ENCODE assay signal across 7 cellular contexts in the genomic region with DNA sequence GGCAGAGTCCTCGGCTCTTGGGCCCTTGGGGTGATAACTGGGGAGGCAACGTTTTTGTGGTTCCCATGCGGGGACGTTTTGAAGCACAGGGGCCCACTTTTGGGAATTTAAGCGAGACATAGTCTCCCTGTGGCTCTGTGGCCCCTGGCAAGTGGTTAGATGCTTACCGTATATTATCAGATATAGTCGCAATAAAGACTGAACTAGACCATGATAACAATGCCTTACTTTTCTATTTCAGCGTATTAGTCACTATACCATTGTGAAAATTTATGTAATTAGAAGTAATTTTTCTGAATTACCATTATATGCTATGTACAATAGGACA. TPM values are rescaled to one million over a fixed set of nuclear protein-coding genes. Genes with fewer than 3 reads are reported as not detected.
DNase-seq lines count a peak whose midpoint lies in the region; ATAC-seq, FAIRE-seq and TF ChIP-seq lines count a peak whose summit lies in the region.

No MANE protein-coding gene starts in this region.

- CTCF ChIA-PET in RWPE1 (lab: Yijun Ruan, JAX), result interaction anchor here (1.7 kb wide), 1 partner anchor 16 kb away, joined by 6 read pairs; no protein-coding TSS in a partner anchor

- peak overlapping the region; percentile 42 for H3K9ac ChIP-seq in smooth muscle cell (ENCODE audit: low read depth)

- H3K9me3 ChIP-seq in smooth muscle cell (replicated peaks; ENCODE audit: low read depth), result no peaks in the 10 kb centered on the region

- peak overlapping the region; percentile 94 for H2AFZ ChIP-seq in smooth muscle cell (ENCODE audit: low read depth)

- FAIRE-seq in HTR-8/SVneo (lab: Jason Lieb, UNC), result no peak

- peak overlapping the region; percentile 88 for H3K4me2 ChIP-seq in smooth muscle cell

- 9% methylated on average over 8 of the region's 8 CpGs for WGBS in smooth muscle cell (ENCODE audit: low lambda C conversion rate)

- H3K4me3 ChIP-seq in fibroblast of the aortic adventitia (ENCODE audit: low read depth, low read length), result peak overlapping the region; percentile 79
- H3K4me3 ChIP-seq in smooth muscle cell, result peak overlapping the region; percentile 85

- TF ChIP-seq CTCF in RWPE1 (conservative IDR thresholded peaks at IDR 0.05; ENCODE audit: low read depth), result no peak
- no peak for TF ChIP-seq CTCF in fibroblast of the aortic adventitia (IDR thresholded peaks at IDR 0.05; ENCODE audit: insufficient read depth, low read length)
- TF ChIP-seq CTCF in smooth muscle cell (IDR thresholded peaks at IDR 0.05; ENCODE audit: borderline replicate concordance, insufficient read depth, poor library complexity, severe bottlenecking), result no peak

- peaks cover 33% of the 10 kb centered on the region for H3K27me3 ChIP-seq in smooth muscle cell (ENCODE audit: low read depth)

- no peaks in the 10 kb centered on the region for H3F3A ChIP-seq in smooth muscle cell (ENCODE audit: low read depth)

- H3K27ac ChIP-seq in RWPE1 (peak overlapping the region; percentile 72), smooth muscle cell (ENCODE audit: low read depth) (no peak overlapping the region)

- ATAC-seq in GM21367 (IDR thresholded peaks at IDR 0.05; ENCODE audit: unreplicated experiment), result peak; percentile 9

- no peaks in the 10 kb centered on the region for H3K36me3 ChIP-seq in smooth muscle cell (ENCODE audit: low read depth)

- H3K79me2 ChIP-seq in smooth muscle cell (ENCODE audit: low read depth), result no peaks in the 10 kb centered on the region

- no peaks in the 10 kb centered on the region for H3K4me1 ChIP-seq in smooth muscle cell (ENCODE audit: low read depth)

- POLR2A ChIA-PET in RWPE1 (lab: Yijun Ruan, JAX; ENCODE audit: low non-redundant PET), result no interaction called here

- H4K20me1 ChIP-seq in smooth muscle cell (ENCODE audit: low read depth), result peaks cover 5% of the 10 kb centered on the region

- DNase-seq in RWPE1 (ENCODE audit: low spot score), result no peak
- DNase-seq in fibroblast of the aortic adventitia (ENCODE audit: low read depth), result no peak
- no peak for DNase-seq in smooth muscle cell (lab: John Stamatoyannopoulos, UW; ENCODE audit: unreplicated experiment)
- no peak for DNase-seq in NCI-H446 treated with DMSO at 0.1 percent for 48 hours (lab: John Stamatoyannopoulos, UW)
- no peak for DNase-seq in NCI-H2227 treated with DMSO at 0.1 percent for 48 hours (lab: John Stamatoyannopoulos, UW)
- no peak for DNase-seq in HTR-8/SVneo (ENCODE audit: insufficient read length, low spot score)

RNA-seq across cellular contexts. Expression of a gene that starts 0.5 kb away (rescaled TPM):
- total RNA-seq in fibroblast of the aortic adventitia (ENCODE audit: low replicate concordance), result 30.5 and 39.7 TPM in 2 replicates
- total RNA-seq in smooth muscle cell, result 153 and 155 TPM in 2 replicates
- polyA plus RNA-seq in smooth muscle cell, result 77.3 and 96.3 TPM in 2 replicates

RNA-seq across cellular contexts. Expression of a gene that starts 53.3 kb away (rescaled TPM):
- 0.18 TPM in 1 of 2 replicates, not detected in the other for total RNA-seq in fibroblast of the aortic adventitia (ENCODE audit: low replicate concordance)
- total RNA-seq in smooth muscle cell, result 0.09 and 0.22 TPM in 2 replicates
- 0.31 TPM in 1 of 2 replicates, not detected in the other for polyA plus RNA-seq in smooth muscle cell
